1 cellular context compared by ENCODE assay signal in genomic region chr19:29620931-29621351, GRCh38.
TF ChIP-seq lines count a peak whose summit lies in the region.

No MANE protein-coding gene starts in this region.

TF ChIP-seq in K562, 482 proteins besides CTCF, POLR2A, EP300 and RAD21:
- no peak for TF ChIP-seq ZNF134 (CRISPR knock-in tag; conservative IDR thresholded peaks at IDR 0.05)
- no peak for TF ChIP-seq TCF15 (CRISPR knock-in tag; IDR thresholded peaks at IDR 0.05)
- no peak for TF ChIP-seq FOXK2 (conservative IDR thresholded peaks at IDR 0.05 in 1 of 2, IDR thresholded peaks at IDR 0.05 in 1 of 2; ENCODE audit: low read depth in 2 of 2)
- no peak for TF ChIP-seq ESRRA (IDR thresholded peaks at IDR 0.05; ENCODE audit: borderline replicate concordance, low read depth)
- no peak for TF ChIP-seq HLTF (IDR thresholded peaks at IDR 0.05)
- no peak for TF ChIP-seq U2AF1 (optimal IDR thresholded peaks at IDR 0.05; ENCODE audit: low read depth, low read length)
- no peak for TF ChIP-seq DIDO1 (tag; IDR thresholded peaks at IDR 0.05; ENCODE audit: low read depth)
- TF ChIP-seq MTA1 (IDR thresholded peaks at IDR 0.05; ENCODE audit: borderline replicate concordance) = no peak
- no peak for TF ChIP-seq MAFG (tag; conservative IDR thresholded peaks at IDR 0.05)
- TF ChIP-seq CHD2 (IDR thresholded peaks at IDR 0.05; ENCODE audit: low read depth, low read length) = no peak
- TF ChIP-seq ZNF165 (CRISPR knock-in tag; IDR thresholded peaks at IDR 0.05; ENCODE audit: borderline replicate concordance) = no peak
- TF ChIP-seq ARID3A (IDR thresholded peaks at IDR 0.05; ENCODE audit: borderline replicate concordance, low read depth, low read length) = no peak
- TF ChIP-seq ETS1 (conservative IDR thresholded peaks at IDR 0.05; ENCODE audit: control insufficient read depth, low read depth, low read length) = no peak
- no peak for TF ChIP-seq MCM2 (IDR thresholded peaks at IDR 0.05; ENCODE audit: low read depth)
- TF ChIP-seq CREB3 (tag; conservative IDR thresholded peaks at IDR 0.05; ENCODE audit: low read depth) = no peak
- TF ChIP-seq GTF3C2 (IDR thresholded peaks at IDR 0.05; ENCODE audit: borderline replicate concordance, extremely low read depth, insufficient read length) = no peak
